ENCODE assay signal across 29 cellular contexts in the genomic region with DNA sequence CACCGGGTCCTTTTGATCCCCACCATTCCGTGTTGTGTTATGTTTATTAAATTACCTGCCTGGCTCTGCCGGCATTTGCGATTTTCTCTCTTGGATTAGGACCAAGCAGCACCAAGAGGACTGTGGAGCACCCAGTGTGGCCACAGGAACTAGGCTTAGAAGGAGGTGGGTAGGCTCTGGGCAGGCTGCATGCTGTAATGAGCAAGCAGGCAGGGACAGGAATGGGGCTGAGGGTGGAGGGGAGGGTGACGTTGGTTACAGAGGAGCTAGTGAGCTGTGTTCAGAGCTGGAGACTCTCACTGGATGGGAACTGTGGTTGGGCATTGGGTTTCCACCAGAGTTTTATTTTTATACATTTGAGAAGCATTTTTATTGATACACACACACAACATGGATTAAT. TPM values are rescaled to one million over a fixed set of nuclear protein-coding genes. Genes with fewer than 3 reads are reported as not detected.
"Had no signal": no experiment of that assay in that cellular context is flagged by ENCODE, and none has a peak within 500 bp of the region (broad histone marks: within the 10 kb centered on the region; RNA-seq: fewer than 3 reads in every experiment).

No MANE protein-coding gene starts in this region.

- ATAC-seq: activated naive CD4-positive, alpha-beta T cell treated with anti-CD3 and anti-CD28 coated beads, Interleukin-2, amount 50 U/mL, for 72 hours; activated naive CD8-positive, alpha-beta T cell treated with anti-CD3 and anti-CD28 coated beads, Interleukin-2, amount 50 U/mL, for 24 hours; activated T-cell treated with anti-CD3 and anti-CD28 coated beads, Interleukin-2, amount 50 U/mL, for 4 hours; K562; Panc1 had no signal

- H3K36me3 Mint-ChIP-seq: brain had no signal

- H3K36me3 ChIP-seq: cardiac muscle cell had no signal

- H3K4me3 Mint-ChIP-seq: activated CD4-positive, alpha-beta memory T cell treated with anti-CD3 and anti-CD28 coated beads, Interleukin-2, amount 10 ng/mL, durations not matched to agents 7 days and 5 days; activated CD4-positive, alpha-beta T cell treated with anti-CD3 and anti-CD28 coated beads, Interleukin-2, amount 10 ng/mL, durations not matched to agents 7 days and 5 days; activated naive CD8-positive, alpha-beta T cell treated with anti-CD3 and anti-CD28 coated beads, Interleukin-2, amount 50 U/mL, for 24 hours; activated T-cell treated with anti-CD3 and anti-CD28 coated beads, Interleukin-2, amount 50 U/mL, for 4 hours; brain had no signal

- FAIRE-seq: astrocyte, K562, TTC549 had no signal

- DNase-seq: activated CD4-positive, alpha-beta memory T cell treated with anti-CD3 and anti-CD28 coated beads, Interleukin-2, amount 10 ng/mL, durations not matched to agents 7 days and 5 days; activated CD4-positive, alpha-beta T cell treated with anti-CD3 and anti-CD28 coated beads, Interleukin-2, amount 10 ng/mL, durations not matched to agents 7 days and 5 days; activated CD4-positive, CD25-positive, alpha-beta regulatory T cell; activated effector memory CD4-positive, alpha-beta T cell treated with anti-CD3 and anti-CD28 coated beads, Interleukin-2, amount 50 U/mL, for 16 hours; activated naive CD4-positive, alpha-beta T cell treated with Interleukin-2 at 50 U/mL for 16 hours; activated naive CD8-positive, alpha-beta T cell treated with anti-CD3 and anti-CD28 coated beads, Interleukin-2, amount 50 U/mL, for 24 hours; activated T-cell treated with anti-CD3 and anti-CD28 coated beads, Interleukin-2, amount 50 U/mL, for 4 hours; amniotic stem cell; Karpas-422; MM.1S; NCI-H1105; NCI-H1436 treated with DMSO at 0.1 percent for 48 hours; NCI-H187; NCI-H2081; NCI-H510A treated with DMSO at 0.1 percent for 48 hours; NCI-H69; NK-92 treated with Interleukin-12 subunit alpha and Interleukin-12 subunit beta, amount 100 ng/mL, for 24 hours; OCI-M1; SHP77; T-helper 2 cell; T1000 had no signal

- H3K4me3 ChIP-seq: cardiac muscle cell, K562 had no signal

- H3K9me3 Mint-ChIP-seq: activated CD4-positive, alpha-beta memory T cell treated with anti-CD3 and anti-CD28 coated beads, Interleukin-2, amount 10 ng/mL, durations not matched to agents 7 days and 5 days; activated CD4-positive, alpha-beta T cell treated with anti-CD3 and anti-CD28 coated beads, Interleukin-2, amount 10 ng/mL, durations not matched to agents 7 days and 5 days; activated naive CD4-positive, alpha-beta T cell treated with anti-CD3 and anti-CD28 coated beads, Interleukin-2, amount 50 U/mL, for 72 hours had no signal

- H3K27ac ChIP-seq: cardiac muscle cell, RWPE1 had no signal

- H3K4me1 Mint-ChIP-seq: activated CD4-positive, alpha-beta memory T cell treated with anti-CD3 and anti-CD28 coated beads, Interleukin-2, amount 10 ng/mL, durations not matched to agents 7 days and 5 days had no signal

- H3K27ac Mint-ChIP-seq: activated CD4-positive, alpha-beta memory T cell treated with anti-CD3 and anti-CD28 coated beads, Interleukin-2, amount 10 ng/mL, durations not matched to agents 7 days and 5 days; activated CD4-positive, alpha-beta T cell treated with anti-CD3 and anti-CD28 coated beads, Interleukin-2, amount 10 ng/mL, durations not matched to agents 7 days and 5 days; activated naive CD8-positive, alpha-beta T cell treated with anti-CD3 and anti-CD28 coated beads, Interleukin-2, amount 50 U/mL, for 24 hours; brain had no signal

RNA-seq across cellular contexts. Expression of gene SCN5A, which starts 7.9 kb away (rescaled TPM):
- total RNA-seq: activated CD4-positive, alpha-beta T cell treated with anti-CD3 and anti-CD28 coated beads, Interleukin-2, amount 10 ng/mL, durations not matched to agents 7 days and 5 days; activated T-cell treated with anti-CD3 and anti-CD28 coated beads, Interleukin-2, amount 50 U/mL, for 4 hours had no signal
